ENCODE assay signal across 9 cellular contexts in the genomic region with DNA sequence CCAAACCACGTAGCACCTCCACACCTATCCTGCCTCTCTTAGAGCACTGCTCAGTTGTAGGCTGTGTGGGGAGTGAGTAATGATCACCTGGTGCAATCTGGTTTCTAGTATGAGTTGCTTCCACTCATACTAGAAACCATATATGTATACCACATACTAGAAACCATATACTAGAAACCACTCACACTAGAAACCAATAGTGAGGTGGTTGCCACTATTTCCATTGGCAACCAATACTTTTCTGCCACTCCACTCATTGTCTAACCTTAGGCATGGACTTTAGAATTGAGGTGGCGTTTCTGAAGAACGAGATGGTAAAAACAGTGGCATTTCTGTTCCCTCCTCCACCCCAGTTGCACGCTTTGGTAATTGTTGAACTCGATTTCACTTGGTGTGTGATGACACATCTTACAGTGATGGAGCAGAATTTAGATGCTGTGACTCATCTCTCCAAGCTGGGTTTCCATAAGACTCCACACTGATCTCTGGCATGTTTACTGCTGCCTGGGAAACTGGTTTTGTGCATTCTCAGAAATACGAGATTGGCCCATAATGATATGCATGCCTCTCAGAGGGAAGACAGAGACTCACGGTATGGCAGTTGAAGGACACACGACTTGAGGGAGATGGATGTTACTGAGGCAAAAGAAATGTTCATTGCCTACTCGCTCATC.
DNase-seq lines count a peak whose midpoint lies in the region; ATAC-seq and TF ChIP-seq lines count a peak whose summit lies in the region.
"Had no signal": no experiment of that assay in that cellular context is flagged by ENCODE, and none has a peak within 500 bp of the region (broad histone marks: within the 10 kb centered on the region; RNA-seq: fewer than 3 reads in every experiment).

No MANE protein-coding gene starts in this region.

- H3K27ac Mint-ChIP-seq in osteocyte (ENCODE audit: unreplicated experiment) = peak overlapping the region; percentile 92
- H3K27ac Mint-ChIP-seq: activated naive CD4-positive, alpha-beta T cell treated with anti-CD3 and anti-CD28 coated beads, Interleukin-2, amount 50 U/mL, for 24 hours had no signal

- TF ChIP-seq CTCF in AG04449 (IDR thresholded peaks at IDR 0.05; ENCODE audit: insufficient read depth, low read length, missing control alignments) (no peak), osteocyte (IDR thresholded peaks at IDR 0.05) (no peak)

- H3K9me3 Mint-ChIP-seq in osteocyte (ENCODE audit: unreplicated experiment) = no peaks in the 10 kb centered on the region
- H3K9me3 Mint-ChIP-seq: activated naive CD4-positive, alpha-beta T cell treated with anti-CD3 and anti-CD28 coated beads, Interleukin-2, amount 50 U/mL, for 24 hours had no signal

- H3K36me3 Mint-ChIP-seq in osteocyte (ENCODE audit: unreplicated experiment) = no peaks in the 10 kb centered on the region
- H3K36me3 Mint-ChIP-seq: activated naive CD4-positive, alpha-beta T cell treated with anti-CD3 and anti-CD28 coated beads, Interleukin-2, amount 50 U/mL, for 24 hours had no signal

- CTCF ChIA-PET in AG04449 (lab: Yijun Ruan, JAX) = interaction anchor here (1.1 to 1.8 kb wide), 3 partner anchors 9 to 73 kb away, joined by 4 to 6 read pairs (median 4); no protein-coding TSS in a partner anchor

- H3K27me3 Mint-ChIP-seq in osteocyte (ENCODE audit: unreplicated experiment) = no peaks in the 10 kb centered on the region
- H3K27me3 Mint-ChIP-seq: activated naive CD4-positive, alpha-beta T cell treated with anti-CD3 and anti-CD28 coated beads, Interleukin-2, amount 50 U/mL, for 24 hours had no signal

- DNase-seq in AG04449 (ENCODE audit: low read depth, low spot score) (peak; percentile 98), osteocyte (ENCODE audit: extremely low spot score, unreplicated experiment) (no peak), SHP77 (lab: John Stamatoyannopoulos, UW) (no peak), NCI-H345 (lab: John Stamatoyannopoulos, UW) (no peak), HuH-7.5 (ENCODE audit: low spot score) (no peak)
- DNase-seq in activated T-cell treated with anti-CD3 and anti-CD28 coated beads, Interleukin-2, amount 50 U/mL, for 48 hours = peak; percentile 24 to 25

- POLR2A ChIA-PET in AG04449 (lab: Yijun Ruan, JAX) = interaction anchor here (0.7 to 0.8 kb wide), 2 partner anchors 11 to 77 kb away, joined by 3 read pairs; no protein-coding TSS in a partner anchor

- ATAC-seq in GM19023 (IDR thresholded peaks at IDR 0.05; ENCODE audit: unreplicated experiment) = peak; percentile 94
- peak; percentile 95 for ATAC-seq in HG03060 (IDR thresholded peaks at IDR 0.05; ENCODE audit: low read depth, unreplicated experiment)

- H3K4me3 ChIP-seq in AG04449 (ENCODE audit: low read depth, low read length) = no peak overlapping the region; the same call in 1 of the 2 replicates

- H3K4me1 Mint-ChIP-seq in osteocyte (ENCODE audit: unreplicated experiment) = peaks cover 11% of the 10 kb centered on the region
- H3K4me1 Mint-ChIP-seq: activated naive CD4-positive, alpha-beta T cell treated with anti-CD3 and anti-CD28 coated beads, Interleukin-2, amount 50 U/mL, for 24 hours had no signal

- H3K4me3 Mint-ChIP-seq in osteocyte (ENCODE audit: unreplicated experiment) = no peak overlapping the region
- H3K4me3 Mint-ChIP-seq: activated naive CD4-positive, alpha-beta T cell treated with anti-CD3 and anti-CD28 coated beads, Interleukin-2, amount 50 U/mL, for 24 hours had no signal

Comparison
In these comparisons a context has a peak if more than half of its experiments do, and no peak if none do; other contexts are left out.
1. DNase-seq: peak in AG04449 (single experiment) and activated T-cell treated with anti-CD3 and anti-CD28 coated beads, Interleukin-2, amount 50 U/mL, for 48 hours (2 of 2); none in osteocyte (single experiment), SHP77 (0 of 2), NCI-H345 (single experiment) and HuH-7.5 (single experiment).